In the genomic region with DNA sequence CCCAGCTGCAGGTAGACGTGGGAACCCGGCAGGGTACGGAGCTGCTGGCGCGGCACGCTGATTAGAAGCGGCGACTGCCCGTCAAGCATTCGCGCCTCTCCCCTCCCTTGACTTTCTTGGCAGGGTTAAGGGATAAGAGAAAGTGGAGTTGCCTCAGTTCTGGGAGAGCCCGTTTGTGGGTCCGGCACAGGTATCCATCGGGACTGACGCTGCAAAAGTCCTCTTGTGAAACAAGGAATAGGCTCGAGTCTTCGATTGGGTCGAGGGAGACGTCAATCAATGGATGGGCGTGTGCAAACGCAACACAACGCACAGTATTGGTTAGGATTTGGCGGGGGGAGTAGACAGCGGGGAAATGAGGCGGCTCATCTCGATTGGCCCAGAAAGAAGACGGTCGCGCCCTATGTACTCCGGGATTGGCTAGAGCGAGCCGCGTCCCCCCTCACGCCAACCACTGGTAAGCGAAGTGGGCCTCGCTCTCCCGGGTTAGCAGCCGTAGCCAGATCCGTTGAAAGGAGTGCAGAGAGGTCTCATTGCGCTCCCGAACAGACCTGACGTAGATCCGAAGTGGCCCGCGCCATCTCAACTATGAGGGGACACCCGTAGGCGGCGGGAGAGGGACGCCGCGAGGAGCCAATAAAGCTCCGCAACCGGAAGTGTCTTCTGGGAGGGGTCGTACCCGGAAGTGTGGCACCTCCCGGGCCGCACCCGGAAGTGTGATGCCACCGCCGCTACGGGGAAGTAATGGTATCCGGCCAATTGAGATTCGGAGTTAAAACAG, we compare ENCODE assay signal across 8 cellular contexts. TPM values are rescaled to one million over a fixed set of nuclear protein-coding genes. Genes with fewer than 3 reads are reported as not detected.
DNase-seq lines count a peak whose midpoint lies in the region; TF ChIP-seq lines count a peak whose summit lies in the region.

A gene (plus strand): TSS at position 713 of the 781 bp plus-strand sequence. CDS start 296 bp downstream, outside the sequence.

- peak within 1 kb of the TSS; percentile 67 for H3K27ac ChIP-seq in H9 (ENCODE audit: insufficient read length, low read depth, low read length)

- H2AK5ac ChIP-seq in H9 (ENCODE audit: insufficient read length, low read length), result no peak within 1 kb of the TSS

- DNase-seq in ELR (ENCODE audit: low read depth), result peak; percentile 98
- DNase-seq in H9, result peak; percentile 99
- peak; percentile 94 for DNase-seq in MG63
- peak; percentile 99 for DNase-seq in SHP77 treated with DMSO at 0.1 percent for 48 hours (lab: John Stamatoyannopoulos, UW)
- peak; percentile 98 for DNase-seq in activated effector memory CD4-positive, alpha-beta T cell treated with anti-CD3 and anti-CD28 coated beads, Interleukin-2, amount 50 U/mL, for 16 hours
- DNase-seq in fibroblast of the aortic adventitia (ENCODE audit: low read depth), result peak; percentile 99

- no peak within 1 kb of the TSS for H3K56ac ChIP-seq in H9 (ENCODE audit: insufficient read length, low read depth, low read length)

- H2BK12ac ChIP-seq in H9 (ENCODE audit: insufficient read length, low read depth, low read length), result no peak within 1 kb of the TSS

- H3T11ph ChIP-seq in H9 (ENCODE audit: low read length), result no peak within 1 kb of the TSS

- H4K8ac ChIP-seq in H9 (replicated peaks; ENCODE audit: insufficient read length, low read depth, low read length), result no peak within 1 kb of the TSS

- H3K9me3 ChIP-seq in H9 (ENCODE audit: control insufficient read depth, low read depth, low read length) (no peaks in the 10 kb centered on the region), MG63 (no peaks in the 10 kb centered on the region)

- H4K20me1 ChIP-seq in H9 (ENCODE audit: control insufficient read depth, insufficient read depth, insufficient read length), result no peaks in the 10 kb centered on the region

- peak within 1 kb of the TSS; percentile 65 for H3K4me3 ChIP-seq in MG63
- H3K4me3 ChIP-seq in fibroblast of the aortic adventitia (ENCODE audit: low read depth, low read length), result peak within 1 kb of the TSS; percentile 99

- H2BK5ac ChIP-seq in H9 (ENCODE audit: insufficient read length, low read length), result no peak within 1 kb of the TSS

- peaks cover 6 to 31% (median 25%) of the 10 kb centered on the region in 3 experiments for H3K36me3 Mint-ChIP-seq in H9 (ENCODE audit: insufficient read depth in 1 of 3, low read depth in 3 of 3)
- H3K36me3 Mint-ChIP-seq in nephron (ENCODE audit: low read depth), result peaks cover 22% of the 10 kb centered on the region
- H3K36me3 Mint-ChIP-seq in stimulated activated naive CD8-positive, alpha-beta T cell treated with anti-CD3 and anti-CD28 coated beads, Interleukin-15, Interleukin-2, amounts not matched to agents 100 ng/mL and 50 ng/mL, for 24 hours (ENCODE audit: low read depth), result peaks cover 35% of the 10 kb centered on the region

- H2BK20ac ChIP-seq in H9 (ENCODE audit: low read depth, low read length, poor library complexity, severe bottlenecking), result no peak within 1 kb of the TSS

- H3K79me2 ChIP-seq in H9 (ENCODE audit: insufficient read depth, low read length), result peaks cover 10% of the 10 kb centered on the region; the same call in 1 of the 2 replicates

- TF ChIP-seq CTCF in H9 (conservative IDR thresholded peaks at IDR 0.05) (no peak; the same call in 2 of the 3 replicates), fibroblast of the aortic adventitia (IDR thresholded peaks at IDR 0.05; ENCODE audit: insufficient read depth, low read length) (no peak), nephron (IDR thresholded peaks at IDR 0.05; ENCODE audit: unreplicated experiment in 3 of 3) (peak in 1 of 3 experiments; percentile 15)

- no peak within 1 kb of the TSS for H3K4ac ChIP-seq in H9 (ENCODE audit: low read depth, low read length)

- H3K27ac Mint-ChIP-seq in H9 (peak within 1 kb of the TSS; percentile 98 to 99 (median 98)), nephron (peak within 1 kb of the TSS; percentile 88 to 99 (median 99))
- peak within 1 kb of the TSS; percentile 99 for H3K27ac Mint-ChIP-seq in stimulated activated naive CD8-positive, alpha-beta T cell treated with anti-CD3 and anti-CD28 coated beads, Interleukin-15, Interleukin-2, amounts not matched to agents 100 ng/mL and 50 ng/mL, for 24 hours

- H2BK15ac ChIP-seq in H9 (ENCODE audit: low read depth, low read length), result no peak within 1 kb of the TSS

- peaks cover 12 to 23% of the 10 kb centered on the region in 2 experiments for H3K4me1 Mint-ChIP-seq in H9
- H3K4me1 Mint-ChIP-seq in nephron, result peaks cover 20% of the 10 kb centered on the region
- H3K4me1 Mint-ChIP-seq in stimulated activated naive CD8-positive, alpha-beta T cell treated with anti-CD3 and anti-CD28 coated beads, Interleukin-15, Interleukin-2, amounts not matched to agents 100 ng/mL and 50 ng/mL, for 24 hours (ENCODE audit: low read depth), result peaks cover 39% of the 10 kb centered on the region

- no peaks in the 10 kb centered on the region for H3K9me3 Mint-ChIP-seq in H9
- H3K9me3 Mint-ChIP-seq in nephron, result no peaks in the 10 kb centered on the region
- no peaks in the 10 kb centered on the region for H3K9me3 Mint-ChIP-seq in stimulated activated naive CD8-positive, alpha-beta T cell treated with anti-CD3 and anti-CD28 coated beads, Interleukin-15, Interleukin-2, amounts not matched to agents 100 ng/mL and 50 ng/mL, for 24 hours

- peak within 1 kb of the TSS; percentile 89 to 96 for H3K4me3 Mint-ChIP-seq in H9
- peak within 1 kb of the TSS; percentile 89 to 96 (median 96) for H3K4me3 Mint-ChIP-seq in nephron
- H3K4me3 Mint-ChIP-seq in stimulated activated naive CD8-positive, alpha-beta T cell treated with anti-CD3 and anti-CD28 coated beads, Interleukin-15, Interleukin-2, amounts not matched to agents 100 ng/mL and 50 ng/mL, for 24 hours, result peak within 1 kb of the TSS; percentile 96

- H3K4me2 ChIP-seq in H9 (ENCODE audit: insufficient read depth, insufficient read length, low read length), result peak within 1 kb of the TSS; percentile 94

- peaks cover 11% of the 10 kb centered on the region for H3K79me1 ChIP-seq in H9 (ENCODE audit: insufficient read depth, low read depth, low read length, poor library complexity, severe bottlenecking)

- H3K4me1 ChIP-seq in H9 (ENCODE audit: insufficient read depth, low read length), result no peaks in the 10 kb centered on the region

- H3K23ac ChIP-seq in H9 (ENCODE audit: insufficient read length, low read depth, low read length), result no peak within 1 kb of the TSS

- H3K14ac ChIP-seq in H9 (ENCODE audit: insufficient read depth, low read length), result peak within 1 kb of the TSS; percentile 97

- H3K27me3 Mint-ChIP-seq in H9 (ENCODE audit: low read depth) (peaks cover 3% of the 10 kb centered on the region; the same call in 1 of the 2 replicates), nephron (ENCODE audit: low read depth) (no peaks in the 10 kb centered on the region)
- no peaks in the 10 kb centered on the region for H3K27me3 Mint-ChIP-seq in stimulated activated naive CD8-positive, alpha-beta T cell treated with anti-CD3 and anti-CD28 coated beads, Interleukin-15, Interleukin-2, amounts not matched to agents 100 ng/mL and 50 ng/mL, for 24 hours

- H3K27me3 ChIP-seq in H9 (ENCODE audit: insufficient read depth, low read length) (no peaks in the 10 kb centered on the region), MG63 (no peaks in the 10 kb centered on the region)

- H3K9ac ChIP-seq in H9 (ENCODE audit: extremely low read depth, insufficient read length, low read length), result peak within 1 kb of the TSS; percentile 77

- H4K5ac ChIP-seq in H9 (ENCODE audit: insufficient read length, low read depth, low read length), result no peak within 1 kb of the TSS

- H3K23me2 ChIP-seq in H9 (ENCODE audit: insufficient read length, low read depth, low read length, poor library complexity, severe bottlenecking), result peaks cover 8% of the 10 kb centered on the region

- peak within 1 kb of the TSS; percentile 99 for H3K18ac ChIP-seq in H9 (ENCODE audit: insufficient read length, low read depth, low read length)

- WGBS in H9 (ENCODE audit: extremely low coverage, insufficient read length, low lambda C conversion rate), result no CpG with 5 or more reads among the region's 63 CpGs

- H2BK120ac ChIP-seq in H9 (ENCODE audit: low read depth, low read length, poor library complexity, severe bottlenecking), result peak within 1 kb of the TSS; percentile 88

- no peak within 1 kb of the TSS for H2AFZ ChIP-seq in H9 (ENCODE audit: low read length)

- H3K36me3 ChIP-seq in MG63, result no peaks in the 10 kb centered on the region; the same call in 1 of the 2 replicates

- no peak within 1 kb of the TSS for H4K91ac ChIP-seq in H9 (ENCODE audit: insufficient read length, low read depth, low read length)

RNA-seq across cellular contexts. Expression of the gene that starts here (rescaled TPM):
- total RNA-seq in H9 (2021) (48.0 and 49.4 TPM in 2 replicates), fibroblast of the aortic adventitia (ENCODE audit: low replicate concordance) (12.3 and 17.2 TPM in 2 replicates)
- total RNA-seq in MG63 (2014; rRNA removed; shearing (Covaris generic); ENCODE audit: low replicate concordance), result 1.8 and 3.3 TPM in 2 replicates

Comparison
In these comparisons a context has a peak if more than half of its experiments do, and no peak if none do; other contexts are left out.
1. Peak in every context shown above with its lines: DNase-seq, H3K4me3 ChIP-seq and H3K27ac ChIP-seq.